ENCODE assay signal across 10 cellular contexts in the genomic region with DNA sequence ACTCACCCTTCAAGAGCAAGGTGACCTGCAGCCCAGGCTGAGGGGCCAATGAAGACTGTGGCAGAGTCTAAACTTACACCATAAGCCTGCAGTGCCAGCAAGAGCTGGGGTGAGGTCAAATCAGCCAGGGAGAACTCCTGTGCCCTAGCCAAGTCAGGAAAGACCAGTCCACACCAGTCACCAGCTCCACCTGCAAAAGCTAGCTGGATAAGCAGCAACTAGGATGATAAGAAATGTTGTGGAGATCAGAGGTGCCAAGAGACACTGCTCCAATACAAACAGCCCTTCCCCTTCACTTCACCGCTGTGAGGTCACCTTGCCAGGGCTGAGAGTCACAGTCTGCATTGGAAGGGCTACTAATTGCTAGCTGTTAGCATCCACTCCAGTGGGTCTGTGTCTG. TPM values are rescaled to one million over a fixed set of nuclear protein-coding genes. Genes with fewer than 3 reads are reported as not detected.
DNase-seq lines count a peak whose midpoint lies in the region; ATAC-seq, FAIRE-seq and TF ChIP-seq lines count a peak whose summit lies in the region.
"Had no signal": no experiment of that assay in that cellular context is flagged by ENCODE, and none has a peak within 500 bp of the region (broad histone marks: within the 10 kb centered on the region; RNA-seq: fewer than 3 reads in every experiment).

No MANE protein-coding gene starts in this region.

- H3K4me3 Mint-ChIP-seq in stimulated activated naive B cell treated with anti-CD40 and anti-IgM and Interleukin-4, amounts not matched to agents 10 μg/mL and 1 μg/mL and 100 μg/mL, for 72 hours = peak overlapping the region in 1 of 2 donors; percentile 50
- H3K4me3 Mint-ChIP-seq in activated CD4-positive, alpha-beta T cell treated with anti-CD3 and anti-CD28 coated beads, Interleukin-2, amount 10 ng/mL, durations not matched to agents 7 days and 5 days = no peak overlapping the region

- POLR2A ChIA-PET in GM12878 (lab: Charles Lee) = interaction anchor here (0.5 to 4.5 kb wide), 6 partner anchors 11 to 559 kb away, joined by 4 to 38 read pairs (median 6); no protein-coding TSS in a partner anchor
- POLR2A ChIA-PET in activated CD4-positive, alpha-beta T cell treated with anti-CD3 and anti-CD28 coated beads, Interleukin-2, amount 10 ng/mL, durations not matched to agents 7 days and 5 days (lab: Charles Lee) = no interaction called here

- in situ Hi-C loops in GM12878 (cut with MboI) = no loop called here

- H3K4me3 ChIP-seq in GM12878 (peak overlapping the region; percentile 18; the same call in 1 of the 2 replicates), dorsolateral prefrontal cortex (no peak overlapping the region)

- H3K27ac ChIP-seq in GM12878 (ENCODE audit: control insufficient read depth, insufficient read depth) (peak overlapping the region; percentile 71), dorsolateral prefrontal cortex (no peak overlapping the region)
- H3K27ac ChIP-seq: 22Rv1 had no signal

- SMC1A ChIA-PET in GM12878 (lab: Charles Lee; ENCODE audit: uncharacterized antibody, unreplicated experiment) = interaction anchor here (0.6 to 11.7 kb wide), 17 partner anchors 15 to 162 kb away, joined by 3 to 268 read pairs (median 4); no protein-coding TSS in a partner anchor

- TF ChIP-seq CTCF in GM12878 (IDR thresholded peaks at IDR 0.05 in 2 of 3, conservative IDR thresholded peaks at IDR 0.05 in 1 of 3; ENCODE audit: control insufficient read depth in 2 of 3, extremely low read depth in 1 of 3, insufficient read depth in 1 of 3, low read depth in 3 of 3, low read length in 3 of 3) = no peak
- no peak for TF ChIP-seq CTCF in dorsolateral prefrontal cortex (IDR thresholded peaks at IDR 0.05 in 54 of 56, conservative IDR thresholded peaks at IDR 0.05 in 2 of 56; ENCODE audit: low read depth in 1 of 56, partially characterized antibody in 56 of 56)

- no peaks in the 10 kb centered on the region for H3K36me3 ChIP-seq in GM12878 (ENCODE audit: control insufficient read depth in 2 of 2, insufficient read depth in 2 of 2, low read length in 1 of 2)

- RAD21 ChIA-PET in GM12878 (lab: Charles Lee; ENCODE audit: unreplicated experiment) = interaction anchor here (0.9 to 7.4 kb wide), 15 partner anchors 13 to 211 kb away, joined by 3 to 121 read pairs (median 3); partner anchors contain the start of genes CNGA1 and CORIN

- peak overlapping the region; percentile 88 for H3K4me2 ChIP-seq in GM12878 (ENCODE audit: control insufficient read depth, insufficient read depth)

- H2AFZ ChIP-seq in GM12878 (ENCODE audit: control insufficient read depth, low read depth, low read length) = no peak overlapping the region

- TF ChIP-seq RAD21 in GM12878 (IDR thresholded peaks at IDR 0.05; ENCODE audit: insufficient read depth, low read depth, low read length) = no peak

- ATAC-seq in HG03108 (IDR thresholded peaks at IDR 0.05; ENCODE audit: unreplicated experiment) (peak; percentile 11), GM12878 (peak; percentile 58)
- ATAC-seq in stimulated activated naive B cell treated with anti-CD40 and anti-IgM and Interleukin-4, amounts not matched to agents 10 μg/mL and 1 μg/mL and 100 μg/mL, for 72 hours (replicated peaks) = peak; percentile 46 to 49

- no TSS peak for BruUV-seq in GM12878 (replicated peaks; lab: Mats Ljungman, UMichigan)

- no peaks in the 10 kb centered on the region for H3K36me3 Mint-ChIP-seq in stimulated activated naive B cell treated with anti-CD40 and anti-IgM and Interleukin-4, amounts not matched to agents 10 μg/mL and 1 μg/mL and 100 μg/mL, for 72 hours
- no peaks in the 10 kb centered on the region for H3K36me3 Mint-ChIP-seq in activated CD4-positive, alpha-beta T cell treated with anti-CD3 and anti-CD28 coated beads, Interleukin-2, amount 10 ng/mL, durations not matched to agents 7 days and 5 days (ENCODE audit: low read depth)

- FAIRE-seq in GM12878 (lab: Jason Lieb, UNC) = no peak
- FAIRE-seq: H1 had no signal

- peaks cover 70% of the 10 kb centered on the region for H3K4me1 ChIP-seq in GM12878 (ENCODE audit: control insufficient read depth, insufficient read depth, low read length)

- no peak for TF ChIP-seq EP300 in GM12878 (IDR thresholded peaks at IDR 0.05; ENCODE audit: borderline replicate concordance in 1 of 2, control insufficient read depth in 1 of 2, low read depth in 2 of 2, low read length in 2 of 2)

- H3K4me1 Mint-ChIP-seq in stimulated activated naive B cell treated with anti-CD40 and anti-IgM and Interleukin-4, amounts not matched to agents 10 μg/mL and 1 μg/mL and 100 μg/mL, for 72 hours = peaks cover 35 to 65% of the 10 kb centered on the region in 2 donors
- peaks cover 35% of the 10 kb centered on the region for H3K4me1 Mint-ChIP-seq in activated CD4-positive, alpha-beta T cell treated with anti-CD3 and anti-CD28 coated beads, Interleukin-2, amount 10 ng/mL, durations not matched to agents 7 days and 5 days

- H3K27me3 ChIP-seq in GM12878 (replicated peaks in 1 of 2; ENCODE audit: control insufficient read depth in 2 of 2, insufficient read depth in 2 of 2, low read length in 1 of 2) (no peaks in the 10 kb centered on the region; a peak in 1 of 4 replicates), dorsolateral prefrontal cortex (peaks cover 0 to 16% (median 0%) of the 10 kb centered on the region in 45 donors)

- DNase-seq in DMS53 (lab: John Stamatoyannopoulos, UW) = peak; percentile 19
- no peak for DNase-seq in DMS53 treated with DMSO at 0.1 percent for 48 hours (lab: John Stamatoyannopoulos, UW; ENCODE audit: unreplicated experiment)
- DNase-seq in GM12878 (ENCODE audit: low read depth, low spot score) = no peak
- no peak for DNase-seq in stimulated activated naive B cell treated with anti-CD40 and anti-IgM and Interleukin-4, amounts not matched to agents 10 μg/mL and 1 μg/mL and 100 μg/mL, for 72 hours
- DNase-seq in dorsolateral prefrontal cortex = no peak
- no peak for DNase-seq in activated CD4-positive, alpha-beta T cell treated with anti-CD3 and anti-CD28 coated beads, Interleukin-2, amount 10 ng/mL, durations not matched to agents 7 days and 5 days
- DNase-seq in kidney glomerular epithelial cell (lab: John Stamatoyannopoulos, UW) = no peak

- peaks cover 3% of the 10 kb centered on the region; the same call in 1 of the 3 replicates for H3K9me3 ChIP-seq in GM12878 (replicated peaks; ENCODE audit: control insufficient read depth, insufficient read depth, low read length)

- H3K9me3 Mint-ChIP-seq in stimulated activated naive B cell treated with anti-CD40 and anti-IgM and Interleukin-4, amounts not matched to agents 10 μg/mL and 1 μg/mL and 100 μg/mL, for 72 hours = no peaks in the 10 kb centered on the region
- no peaks in the 10 kb centered on the region for H3K9me3 Mint-ChIP-seq in activated CD4-positive, alpha-beta T cell treated with anti-CD3 and anti-CD28 coated beads, Interleukin-2, amount 10 ng/mL, durations not matched to agents 7 days and 5 days

- CTCF ChIA-PET in GM12878 (lab: Yijun Ruan, JAX) = interaction anchor here (0.8 to 8.1 kb wide), 13 partner anchors 14 to 211 kb away, joined by 3 to 158 read pairs (median 5); no protein-coding TSS in a partner anchor
- CTCF ChIA-PET in activated CD4-positive, alpha-beta T cell treated with anti-CD3 and anti-CD28 coated beads, Interleukin-2, amount 10 ng/mL, durations not matched to agents 7 days and 5 days (lab: Charles Lee) = interaction anchor here (1.1 to 3.4 kb wide), 3 partner anchors 12 to 17 kb away, joined by 4 to 16 read pairs (median 6); no protein-coding TSS in a partner anchor

- H4K20me1 ChIP-seq in GM12878 (ENCODE audit: control insufficient read depth, insufficient read depth) = no peaks in the 10 kb centered on the region

- 100% methylated on average over 1 of the region's 1 CpG for WGBS in GM12878 (ENCODE audit: insufficient coverage, insufficient replicate concordance, low lambda C conversion rate, missing lambda C conversion rate)

- TF ChIP-seq POLR2A in GM12878 (IDR thresholded peaks at IDR 0.05; ENCODE audit: low read depth, low read length) = no peak

- H3K9ac ChIP-seq in GM12878 (ENCODE audit: control insufficient read depth, insufficient read depth, low read length) = peak overlapping the region; percentile 37; the same call in 1 of the 2 replicates

- intact Hi-C loops in GM12878 (cut with micrococcal nuclease; ENCODE audit: unreplicated experiment) (loop anchor here (1.0 to 10.0 kb wide), 4 partner anchors 12 to 533 kb away; partner anchors contain the start of gene TEC), dorsolateral prefrontal cortex (cut with DNase I) (no loop called here)

- H3K27ac Mint-ChIP-seq in stimulated activated naive B cell treated with anti-CD40 and anti-IgM and Interleukin-4, amounts not matched to agents 10 μg/mL and 1 μg/mL and 100 μg/mL, for 72 hours = no peak overlapping the region
- no peak overlapping the region for H3K27ac Mint-ChIP-seq in activated CD4-positive, alpha-beta T cell treated with anti-CD3 and anti-CD28 coated beads, Interleukin-2, amount 10 ng/mL, durations not matched to agents 7 days and 5 days

- no peaks in the 10 kb centered on the region for H3K79me2 ChIP-seq in GM12878 (ENCODE audit: control insufficient read depth, insufficient read depth, low read length)

- H3K27me3 Mint-ChIP-seq in stimulated activated naive B cell treated with anti-CD40 and anti-IgM and Interleukin-4, amounts not matched to agents 10 μg/mL and 1 μg/mL and 100 μg/mL, for 72 hours = peaks cover 8 to 18% of the 10 kb centered on the region in 2 donors
- peaks cover 52% of the 10 kb centered on the region for H3K27me3 Mint-ChIP-seq in activated CD4-positive, alpha-beta T cell treated with anti-CD3 and anti-CD28 coated beads, Interleukin-2, amount 10 ng/mL, durations not matched to agents 7 days and 5 days

RNA-seq across cellular contexts. Expression of gene NIPAL1, which starts 31.3 kb away (rescaled TPM):
- 12.6 and 12.7 TPM in 2 replicates for total RNA-seq in GM12878 (2013; cell fraction: nucleolus; rRNA removed)
- 5.1 and 7.8 TPM in 2 replicates for total RNA-seq in GM12878 (2014; rRNA removed)
- total RNA-seq in GM12878 (2014; rRNA removed; fragmentation: Illumina TruSeq; extraction: Trizol) = 9.3 and 9.7 TPM in 2 replicates
- total RNA-seq in GM12878 (2021) = 8.7 and 10.0 TPM in 2 replicates
- 1.2 TPM for polyA plus RNA-seq in GM12878 (2011; ENCODE audit: low read depth)
- polyA plus RNA-seq in GM12878 (2011; rRNA removed) = 0.46 and 0.62 TPM in 2 replicates
- 0.30 and 0.39 TPM in 2 replicates for polyA plus RNA-seq in GM12878 (2011; cell fraction: cytosol; rRNA removed)
- polyA plus RNA-seq in GM12878 (2011; cell fraction: nucleus; rRNA removed) = 0.78 and 0.82 TPM in 2 replicates
- 1.7 and 2.6 TPM in 2 replicates for polyA plus RNA-seq in GM12878 (2012)
- 8.8 and 10.3 TPM in 2 replicates for polyA plus RNA-seq in GM12878 (2014; fragmentation: Illumina TruSeq; extraction: Trizol)
- 1 to 10 TPM; 1.1 to 2.0 TPM for polyA plus RNA-seq in GM12878 (2014; fragmentation: Nextera tagmentation; extraction: Ambion mirVana)
- polyA plus RNA-seq in GM12878 (2014; rRNA removed) = 4.7 and 5.4 TPM in 2 replicates
- 1 to 10 TPM; 6.6 to 7.2 TPM for polyA plus RNA-seq in GM12878 (2016; fragmentation: Nextera tagmentation; extraction: Ambion mirVana)
- polyA minus RNA-seq in GM12878 (2011; rRNA and poly(A)+ RNA removed) = 0.21 and 0.80 TPM in 2 replicates
- 1.2 TPM in 1 of 2 replicates, not detected in the other for polyA minus RNA-seq in GM12878 (2011; cell fraction: cytosol; rRNA and poly(A)+ RNA removed)
- 0.73 and 1.5 TPM in 2 replicates for polyA minus RNA-seq in GM12878 (2011; cell fraction: nucleus; rRNA and poly(A)+ RNA removed)
- 1 to 10 TPM in 82 of 120 experiments, under 1 TPM in 38; 0.18 to 4.9 (median 1.3) TPM for total RNA-seq in dorsolateral prefrontal cortex
- total RNA-seq in activated CD4-positive, alpha-beta T cell treated with anti-CD3 and anti-CD28 coated beads, Interleukin-2, amount 10 ng/mL, durations not matched to agents 7 days and 5 days = under 1 TPM; 0.57 to 0.62 TPM

RNA-seq across cellular contexts. Expression of gene CNGA1, which starts 31.4 kb away (rescaled TPM):
- 4.8 and 5.0 TPM in 2 replicates for total RNA-seq in GM12878 (2013; cell fraction: nucleolus; rRNA removed)
- 8.7 and 14.2 TPM in 2 replicates for total RNA-seq in GM12878 (2014; rRNA removed)
- total RNA-seq in GM12878 (2014; rRNA removed; fragmentation: Illumina TruSeq; extraction: Trizol) = 4.5 and 4.7 TPM in 2 replicates
- total RNA-seq in GM12878 (2021) = 4.8 and 5.1 TPM in 2 replicates
- polyA plus RNA-seq in GM12878 (2011; ENCODE audit: low read depth) = 1.4 TPM
- 0.32 and 0.38 TPM in 2 replicates for polyA plus RNA-seq in GM12878 (2011; rRNA removed)
- polyA plus RNA-seq in GM12878 (2011; cell fraction: cytosol; rRNA removed) = 0.10 and 0.48 TPM in 2 replicates
- polyA plus RNA-seq in GM12878 (2011; cell fraction: nucleus; rRNA removed) = 0.20 and 0.30 TPM in 2 replicates
- polyA plus RNA-seq in GM12878 (2012) = 3.3 and 3.4 TPM in 2 replicates
- 3.4 and 5.1 TPM in 2 replicates for polyA plus RNA-seq in GM12878 (2014; fragmentation: Illumina TruSeq; extraction: Trizol)
- 1 to 10 TPM; 7.9 to 8.9 TPM for polyA plus RNA-seq in GM12878 (2014; fragmentation: Nextera tagmentation; extraction: Ambion mirVana)
- polyA plus RNA-seq in GM12878 (2014; rRNA removed) = 6.0 and 6.9 TPM in 2 replicates
- 1 to 10 TPM; 3.9 to 5.1 TPM for polyA plus RNA-seq in GM12878 (2016; fragmentation: Nextera tagmentation; extraction: Ambion mirVana)
- polyA minus RNA-seq in GM12878 (2011; rRNA and poly(A)+ RNA removed) = 0.95 TPM in 1 of 2 replicates, not detected in the other
- 1.0 TPM in 1 of 2 replicates, not detected in the other for polyA minus RNA-seq in GM12878 (2011; cell fraction: cytosol; rRNA and poly(A)+ RNA removed)
- polyA minus RNA-seq in GM12878 (2011; cell fraction: nucleus; rRNA and poly(A)+ RNA removed) = not detected in 2 replicates
- 1 to 10 TPM in 6 of 120 experiments, under 1 TPM in 28, not detected in 86; 0.16 to 3.8 (median 0.50) TPM for total RNA-seq in dorsolateral prefrontal cortex
- total RNA-seq in activated CD4-positive, alpha-beta T cell treated with anti-CD3 and anti-CD28 coated beads, Interleukin-2, amount 10 ng/mL, durations not matched to agents 7 days and 5 days = not detected
